Comparison of ENCODE assay signal across 8 cellular contexts in the genomic region with DNA sequence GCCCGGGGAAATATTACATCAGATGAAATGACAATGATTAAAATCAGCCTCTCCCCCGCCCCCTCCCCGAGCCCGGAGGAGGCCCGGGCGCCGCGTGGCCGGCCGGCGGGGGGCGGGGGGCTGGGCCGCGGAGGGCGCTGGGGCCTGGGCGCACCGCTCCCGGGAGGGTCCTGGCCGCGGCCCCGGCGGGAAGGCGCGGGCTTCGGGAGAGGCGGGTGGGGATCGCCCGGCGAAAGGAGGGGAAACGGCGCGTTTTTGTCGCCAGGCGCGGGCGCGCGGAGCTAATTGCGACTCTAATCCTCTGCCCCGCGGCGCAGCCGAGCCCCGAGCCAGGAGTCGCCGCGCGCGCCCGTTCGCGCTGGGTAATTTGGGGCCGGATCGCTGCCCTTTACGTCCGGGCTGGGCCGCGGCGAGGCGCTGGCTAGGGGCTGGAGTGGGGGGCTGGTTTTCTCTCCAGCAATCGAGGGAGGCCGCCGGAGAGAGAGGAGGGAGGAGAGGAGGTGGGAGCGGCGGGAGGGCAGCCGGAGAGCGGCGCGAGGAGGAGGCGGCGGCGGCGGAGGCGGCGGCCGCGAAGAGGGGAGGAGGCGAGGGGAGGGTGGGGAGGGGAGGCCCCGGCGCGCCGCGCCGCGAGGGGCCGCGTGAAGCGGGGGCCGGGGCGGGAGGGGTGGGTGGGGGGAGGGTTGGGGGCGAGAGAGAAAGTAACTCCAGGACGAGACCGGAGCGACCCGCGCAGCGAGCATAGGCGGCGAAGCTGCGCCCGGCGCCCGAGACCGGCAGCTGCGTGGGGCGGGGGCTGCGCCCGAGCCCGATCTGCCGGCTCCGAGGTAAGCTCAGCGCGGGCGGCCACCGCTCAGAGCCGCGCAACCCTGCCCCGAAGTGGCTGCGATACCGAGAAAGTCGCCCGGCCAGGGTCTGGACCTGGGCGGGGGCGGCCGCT. TPM values are rescaled to one million over a fixed set of nuclear protein-coding genes. Genes with fewer than 3 reads are reported as not detected.
DNase-seq lines count a peak whose midpoint lies in the region; ATAC-seq and TF ChIP-seq lines count a peak whose summit lies in the region.

A gene with protein sequence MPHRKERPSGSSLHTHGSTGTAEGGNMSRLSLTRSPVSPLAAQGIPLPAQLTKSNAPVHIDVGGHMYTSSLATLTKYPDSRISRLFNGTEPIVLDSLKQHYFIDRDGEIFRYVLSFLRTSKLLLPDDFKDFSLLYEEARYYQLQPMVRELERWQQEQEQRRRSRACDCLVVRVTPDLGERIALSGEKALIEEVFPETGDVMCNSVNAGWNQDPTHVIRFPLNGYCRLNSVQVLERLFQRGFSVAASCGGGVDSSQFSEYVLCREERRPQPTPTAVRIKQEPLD (plus strand): TSS at position 707 of the 937 bp plus-strand sequence. CDS start 3,585 bp downstream, outside the sequence.

- H2AFZ ChIP-seq in KMS-11 (ENCODE audit: low read depth), result peak within 1 kb of the TSS; percentile 79

- peaks cover 2% of the 10 kb centered on the region for H3K4me1 Mint-ChIP-seq in activated CD8-positive, alpha-beta T cell treated with anti-CD3 and anti-CD28 coated beads, Interleukin-2, amount 10 ng/mL, durations not matched to agents 7 days and 5 days (ENCODE audit: low read depth)

- H3K27ac Mint-ChIP-seq in activated CD8-positive, alpha-beta T cell treated with anti-CD3 and anti-CD28 coated beads, Interleukin-2, amount 10 ng/mL, durations not matched to agents 7 days and 5 days, result no peak within 1 kb of the TSS

- intact Hi-C loops in transverse colon (cut with DNase I; ENCODE audit: low total_unique reads), result loop anchor here (5.0 kb wide), 1 partner anchor 71 kb away; no protein-coding TSS in a partner anchor

- no peaks in the 10 kb centered on the region for H3K9me3 ChIP-seq in muscle layer of colon (ENCODE audit: low read length)
- no peaks in the 10 kb centered on the region for H3K9me3 ChIP-seq in transverse colon

- H3K4me1 ChIP-seq in KMS-11 (ENCODE audit: low read depth, poor library complexity, severe bottlenecking), result peaks cover 6% of the 10 kb centered on the region
- peaks cover 20% of the 10 kb centered on the region for H3K4me1 ChIP-seq in muscle layer of colon (ENCODE audit: insufficient read depth, low read length)
- peaks cover 0 to 22% (median 7%) of the 10 kb centered on the region in 4 donors for H3K4me1 ChIP-seq in transverse colon

- ATAC-seq in activated CD8-positive, alpha-beta T cell treated with anti-CD3 and anti-CD28 coated beads, Interleukin-2, amount 10 ng/mL, durations not matched to agents 7 days and 5 days, result peak; percentile 32
- ATAC-seq in esophagus mucosa, result peak; percentile 11
- ATAC-seq in GM21717 (IDR thresholded peaks at IDR 0.05; ENCODE audit: unreplicated experiment), result no peak

- 0 to 1% methylated on average over 1 to 47 of the region's 125 CpGs for WGBS in transverse colon (ENCODE audit: low coverage in 1 of 2), 2 donors

- no peak for TF ChIP-seq EP300 in transverse colon (IDR thresholded peaks at IDR 0.05; ENCODE audit: low read depth)

- 0 out of 2 replicates have a peak, but pooled peaks cover 4% of the 10 kb centered on the region for H3K36me3 ChIP-seq in KMS-11 (ENCODE audit: insufficient read depth)
- peaks cover 10% of the 10 kb centered on the region for H3K36me3 ChIP-seq in muscle layer of colon (ENCODE audit: insufficient read depth, low read length)
- H3K36me3 ChIP-seq in transverse colon, result no peaks in the 10 kb centered on the region

- H3K4me3 Mint-ChIP-seq in activated CD8-positive, alpha-beta T cell treated with anti-CD3 and anti-CD28 coated beads, Interleukin-2, amount 10 ng/mL, durations not matched to agents 7 days and 5 days, result peak within 1 kb of the TSS; percentile 63

- H3K79me2 ChIP-seq in KMS-11 (ENCODE audit: insufficient read depth, low read depth), result no peaks in the 10 kb centered on the region

- H3K9ac ChIP-seq in KMS-11, result peak within 1 kb of the TSS; percentile 98
- H3K9ac ChIP-seq in muscle layer of colon (ENCODE audit: low read length), result no peak within 1 kb of the TSS

- TF ChIP-seq POLR2A in transverse colon (IDR thresholded peaks at IDR 0.05), result no peak

- TF ChIP-seq CTCF in KMS-11 (conservative IDR thresholded peaks at IDR 0.05; ENCODE audit: low read depth, low read length), result no peak
- no peak for TF ChIP-seq CTCF in transverse colon (IDR thresholded peaks at IDR 0.05)

- H3K27me3 ChIP-seq in KMS-11 (ENCODE audit: insufficient read depth, low read depth), result no peaks in the 10 kb centered on the region
- H3K27me3 ChIP-seq in muscle layer of colon (ENCODE audit: control insufficient read depth in 1 of 2, insufficient read depth in 2 of 2, low read length in 2 of 2), result no peaks in the 10 kb centered on the region
- H3K27me3 ChIP-seq in transverse colon, result peaks cover 1% of the 10 kb centered on the region

- H3K27ac ChIP-seq in KMS-11 (peak within 1 kb of the TSS; percentile 83), muscle layer of colon (ENCODE audit: low read depth, low read length) (peak within 1 kb of the TSS; percentile 82), transverse colon (peak within 1 kb of the TSS; percentile 93 to 96 (median 95))

- H3K36me3 Mint-ChIP-seq in activated CD8-positive, alpha-beta T cell treated with anti-CD3 and anti-CD28 coated beads, Interleukin-2, amount 10 ng/mL, durations not matched to agents 7 days and 5 days (ENCODE audit: low read depth), result no peaks in the 10 kb centered on the region

- H3K9me3 Mint-ChIP-seq in activated CD8-positive, alpha-beta T cell treated with anti-CD3 and anti-CD28 coated beads, Interleukin-2, amount 10 ng/mL, durations not matched to agents 7 days and 5 days (ENCODE audit: insufficient read depth), result no peaks in the 10 kb centered on the region

- in situ Hi-C loops in transverse colon (cut with MboI; ENCODE audit: low pct_ligation_motif_present in 1 of 4, low pct_unique_long_range_greater_than_20kb in 1 of 4, low sequenced_read_pairs in 3 of 4), result no loop called here

- peak; percentile 31 for DNase-seq in COLO668 (lab: John Stamatoyannopoulos, UW; ENCODE audit: unreplicated experiment)
- no peak for DNase-seq in activated CD8-positive, alpha-beta T cell treated with anti-CD3 and anti-CD28 coated beads, Interleukin-2, amount 10 ng/mL, durations not matched to agents 7 days and 5 days
- peak; percentile 45 for DNase-seq in transverse colon
- DNase-seq in pons (ENCODE audit: low spot score), result no peak

- CTCF ChIA-PET in activated CD8-positive, alpha-beta T cell treated with anti-CD3 and anti-CD28 coated beads, Interleukin-2, amount 10 ng/mL, durations not matched to agents 7 days and 5 days (lab: Charles Lee), result interaction anchor here (1.1 to 2.7 kb wide), 3 partner anchors 19 to 202 kb away, joined by 3 to 9 read pairs (median 4); no protein-coding TSS in a partner anchor

- H3K4me3 ChIP-seq in KMS-11 (IDR thresholded peaks at IDR 0.05; ENCODE audit: insufficient read depth, low read depth, low read length), result no peak within 1 kb of the TSS
- H3K4me3 ChIP-seq in muscle layer of colon (ENCODE audit: low read depth in 1 of 2, low read length in 2 of 2), result peak within 1 kb of the TSS; percentile 55 to 68
- H3K4me3 ChIP-seq in transverse colon, result peak within 1 kb of the TSS; percentile 71 to 82 (median 78)

- H3K4me2 ChIP-seq in KMS-11, result peak within 1 kb of the TSS; percentile 71

- H4K20me1 ChIP-seq in KMS-11 (ENCODE audit: insufficient read depth), result no peaks in the 10 kb centered on the region

- POLR2A ChIA-PET in activated CD8-positive, alpha-beta T cell treated with anti-CD3 and anti-CD28 coated beads, Interleukin-2, amount 10 ng/mL, durations not matched to agents 7 days and 5 days (lab: Charles Lee), result no interaction called here

- peaks cover 32% of the 10 kb centered on the region for H3K27me3 Mint-ChIP-seq in activated CD8-positive, alpha-beta T cell treated with anti-CD3 and anti-CD28 coated beads, Interleukin-2, amount 10 ng/mL, durations not matched to agents 7 days and 5 days (ENCODE audit: low read depth)

RNA-seq across cellular contexts. Expression of the gene that starts here (rescaled TPM):
- total RNA-seq in activated CD8-positive, alpha-beta T cell treated with anti-CD3 and anti-CD28 coated beads, Interleukin-2, amount 10 ng/mL, durations not matched to agents 7 days and 5 days, result under 1 TPM; 0.42 TPM
- total RNA-seq in esophagus mucosa (41.4 TPM), transverse colon (100 to 1,000 TPM in 1 of 4 donors, 10 to 100 TPM in 3; 28.5 to 158 (median 39.2) TPM)

Comparison
In these comparisons a context has a peak if more than half of its experiments do, and no peak if none do; other contexts are left out.
1. RNA of the gene that starts here (total RNA-seq): 28.5 to 158 TPM in transverse colon and 41.4 TPM in esophagus mucosa (single experiment); 0.42 TPM in activated CD8-positive, alpha-beta T cell treated with anti-CD3 and anti-CD28 coated beads, Interleukin-2, amount 10 ng/mL, durations not matched to agents 7 days and 5 days; every median in the first group is over 10 times any median in the second.
2. Peak in ATAC-seq in activated CD8-positive, alpha-beta T cell treated with anti-CD3 and anti-CD28 coated beads, Interleukin-2, amount 10 ng/mL, durations not matched to agents 7 days and 5 days; RNA of the gene not detected or under 1 TPM.
3. DNase-seq: peak in COLO668 (single experiment) and transverse colon (single experiment); none in activated CD8-positive, alpha-beta T cell treated with anti-CD3 and anti-CD28 coated beads, Interleukin-2, amount 10 ng/mL, durations not matched to agents 7 days and 5 days (single experiment) and pons (single experiment).
4. Peak in every context shown above with its lines, with median percentiles within 50 percentile points of each other: H3K27ac ChIP-seq.